In genomic region chr10:98415710-98416077, GRCh38 we compare ENCODE assay signal across 1 cellular context.
TF ChIP-seq lines count a peak whose summit lies in the region.

No MANE protein-coding gene starts in this region.

TF ChIP-seq in HEK293, 187 proteins besides CTCF, POLR2A, EP300 and RAD21 (continued from another document):
- TF ChIP-seq ZNF138 (tag by site-specific recombination; IDR thresholded peaks at IDR 0.05; ENCODE audit: borderline replicate concordance): no peak
- no peak for TF ChIP-seq ZNF791 (tag by site-specific recombination; IDR thresholded peaks at IDR 0.05)
